In the genomic region with DNA sequence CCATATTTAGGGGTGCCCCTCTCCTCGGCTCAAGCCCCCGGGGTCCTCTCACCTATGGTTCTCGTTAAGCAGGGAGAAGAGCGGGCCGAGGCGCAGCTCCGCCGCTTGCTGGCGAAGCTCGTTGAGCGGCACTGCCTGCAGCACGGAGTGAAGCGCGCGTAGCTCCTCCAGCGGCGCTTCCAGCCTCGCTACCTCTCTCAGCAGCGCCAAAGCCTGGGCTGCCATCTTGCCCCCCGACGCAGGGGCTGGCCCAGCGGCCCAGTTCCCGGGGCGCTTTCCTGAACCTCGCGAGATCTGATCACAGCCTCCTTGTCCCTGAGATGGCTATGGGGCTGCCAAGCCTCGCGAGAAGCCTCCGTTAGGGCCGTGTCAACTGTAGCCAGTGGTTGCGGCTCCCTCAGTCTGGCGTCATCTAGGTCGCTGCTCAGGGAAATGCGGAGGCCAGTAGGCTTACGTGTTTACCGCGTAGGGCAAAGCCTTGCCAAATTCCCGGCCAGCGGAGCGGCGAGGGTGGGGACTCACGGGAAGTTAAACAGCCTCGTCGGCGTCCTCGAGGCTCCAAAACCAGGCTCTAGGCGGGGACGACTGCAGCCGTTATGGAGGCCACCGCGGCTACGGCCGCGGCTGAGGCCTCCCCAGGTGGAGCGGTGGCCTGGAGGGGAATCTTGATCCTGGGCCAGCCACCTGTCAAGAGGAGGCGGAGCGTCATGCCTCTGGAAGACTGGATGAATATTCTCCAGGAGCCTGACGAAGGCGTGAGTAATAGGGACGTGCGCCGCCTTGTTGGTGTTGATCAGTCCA, we compare ENCODE assay signal across 8 cellular contexts. TPM values are rescaled to one million over a fixed set of nuclear protein-coding genes. Genes with fewer than 3 reads are reported as not detected.
DNase-seq lines count a peak whose midpoint lies in the region; ATAC-seq and TF ChIP-seq lines count a peak whose summit lies in the region.

A gene (minus strand): TSS at position 238 of the 801 bp plus-strand sequence. CDS start 13 bp downstream, at position 225.

- BruUV-seq in OCI-LY7 (replicated peaks; lab: Mats Ljungman, UMichigan), result no TSS peak

- H3K27me3 ChIP-seq in HUES48 (ENCODE audit: control insufficient read depth, insufficient read depth, low read length) (no peaks in the 10 kb centered on the region), mononuclear cell (ENCODE audit: insufficient read depth, low read length) (no peaks in the 10 kb centered on the region)

- H3K4me2 ChIP-seq in OCI-LY7 (ENCODE audit: low read length), result peak within 1 kb of the TSS; percentile 89

- intact Hi-C loops in OCI-LY7 (cut with micrococcal nuclease; ENCODE audit: unreplicated experiment), result loop anchor here (1.0 kb wide), 1 partner anchor 25 kb away; no protein-coding TSS in a partner anchor

- peak within 1 kb of the TSS; percentile 85 for H2AFZ ChIP-seq in OCI-LY7 (ENCODE audit: low read length)

- peak; percentile 100 for ATAC-seq in GM21381 (IDR thresholded peaks at IDR 0.05; ENCODE audit: unreplicated experiment)

- peak within 1 kb of the TSS; percentile 87 for H3K9ac ChIP-seq in HUES48 (ENCODE audit: low read depth, low read length)

- H3K36me3 ChIP-seq in HUES48 (ENCODE audit: control insufficient read depth, insufficient read depth, low read length) (peaks cover 13% of the 10 kb centered on the region), OCI-LY7 (ENCODE audit: insufficient read depth, low read length) (peaks cover 37% of the 10 kb centered on the region)

- H3K9me3 ChIP-seq in HUES48 (ENCODE audit: control insufficient read depth, insufficient read depth, low read length) (no peaks in the 10 kb centered on the region), OCI-LY7 (ENCODE audit: low read length) (no peaks in the 10 kb centered on the region), mononuclear cell (ENCODE audit: low read depth, low read length) (no peaks in the 10 kb centered on the region)

- H3K4me1 ChIP-seq in HUES48 (ENCODE audit: control insufficient read depth, insufficient read depth, low read length) (peaks cover 10% of the 10 kb centered on the region), OCI-LY7 (ENCODE audit: insufficient read depth, low read length, poor library complexity, severe bottlenecking) (peaks cover 35% of the 10 kb centered on the region), mononuclear cell (ENCODE audit: insufficient read depth, low read length) (peaks cover 54% of the 10 kb centered on the region)

- POLR2A ChIA-PET in OCI-LY7 (lab: Charles Lee), result interaction anchor here (0.7 to 1.0 kb wide), 5 partner anchors 15 to 52 kb away, joined by 3 to 5 read pairs (median 4); no protein-coding TSS in a partner anchor

- H3K9me2 ChIP-seq in OCI-LY7 (ENCODE audit: insufficient read depth, low read length), result no peaks in the 10 kb centered on the region

- H4K20me1 ChIP-seq in OCI-LY7 (ENCODE audit: insufficient read depth, low read length), result no peaks in the 10 kb centered on the region

- DNase-seq in COR-L47 (lab: John Stamatoyannopoulos, UW), result peak; percentile 99
- peak; percentile 98 for DNase-seq in OCI-LY7 (ENCODE audit: low spot score)
- DNase-seq in activated T-cell treated with anti-CD3 and anti-CD28 coated beads for 4 hours, result peak; percentile 91
- DNase-seq in epithelial cell of esophagus (ENCODE audit: low read depth), result peak; percentile 100
- peak; percentile 81 to 88 for DNase-seq in stimulated activated CD8-positive, alpha-beta memory T cell treated with anti-CD3 and anti-CD28 coated beads, Interleukin-4, amount 100 ng/mL, for 1 hour (ENCODE audit: low read depth in 2 of 2, low spot score in 1 of 2)

- peak within 1 kb of the TSS; percentile 87 for H3K4me3 ChIP-seq in HUES48 (ENCODE audit: low read depth, low read length)
- peak within 1 kb of the TSS; percentile 93 for H3K4me3 ChIP-seq in OCI-LY7 (ENCODE audit: low read depth, low read length, poor library complexity, severe bottlenecking)
- H3K4me3 ChIP-seq in epithelial cell of esophagus (ENCODE audit: low read length), result peak within 1 kb of the TSS; percentile 100
- H3K4me3 ChIP-seq in mononuclear cell (ENCODE audit: low read length), result peak within 1 kb of the TSS; percentile 93

- H3K79me2 ChIP-seq in OCI-LY7 (ENCODE audit: insufficient read depth, low read depth, low read length), result peaks cover 51% of the 10 kb centered on the region; the same call in 1 of the 2 replicates

- H3K27ac ChIP-seq in HUES48 (ENCODE audit: low read depth, low read length) (peak within 1 kb of the TSS; percentile 92), OCI-LY7 (ENCODE audit: low read depth, low read length, poor library complexity, severe bottlenecking) (peak within 1 kb of the TSS; percentile 59)

- CTCF ChIA-PET in OCI-LY7 (lab: Charles Lee; ENCODE audit: unreplicated experiment), result no interaction called here

- 0 out of 2 replicates have a peak, but pooled peaks have one; percentile 22 for TF ChIP-seq CTCF in OCI-LY7 (conservative IDR thresholded peaks at IDR 0.05; ENCODE audit: low read length)
- no peak for TF ChIP-seq CTCF in epithelial cell of esophagus (IDR thresholded peaks at IDR 0.05; ENCODE audit: insufficient read depth, low read depth, low read length, missing control alignments)

RNA-seq across cellular contexts. Expression of the gene that starts here (rescaled TPM):
- 10.0 and 12.0 TPM in 2 replicates for total RNA-seq in OCI-LY7 (2014; rRNA removed; shearing (Covaris generic))
- total RNA-seq in OCI-LY7 (2022) (33.3 and 36.8 TPM in 2 replicates), mononuclear cell (27.5 TPM)

Comparison
In these comparisons a context has a peak if more than half of its experiments do, and no peak if none do; other contexts are left out.
1. Peak in every context shown above with its lines: DNase-seq, ATAC-seq, H3K4me3 ChIP-seq and H3K27ac ChIP-seq.